Comparison of ENCODE assay signal across 8 cellular contexts in genomic region chr3:47475029-47475569, GRCh38. TPM values are rescaled to one million over a fixed set of nuclear protein-coding genes. Genes with fewer than 3 reads are reported as not detected.
DNase-seq lines count a peak whose midpoint lies in the region; ATAC-seq and TF ChIP-seq lines count a peak whose summit lies in the region.

No MANE protein-coding gene starts in this region.

- no peak for TF ChIP-seq EP300 in transverse colon (IDR thresholded peaks at IDR 0.05; ENCODE audit: low read depth)

- WGBS in transverse colon (ENCODE audit: low coverage in 1 of 2), 2 donors: 1% methylated on average over 18 of the region's 24 CpGs; no CpG with 5 or more reads in 1 of the 2 donors

- ATAC-seq in GM21390 (IDR thresholded peaks at IDR 0.05; ENCODE audit: unreplicated experiment): no peak

- H3K4me3 ChIP-seq in mononuclear cell (ENCODE audit: low read length) (peak overlapping the region; percentile 81), transverse colon (peak overlapping the region; percentile 82 to 96 (median 87))

- H3K9me3 ChIP-seq in mononuclear cell (ENCODE audit: low read depth, low read length) (no peaks in the 10 kb centered on the region), transverse colon (no peaks in the 10 kb centered on the region)

- peaks cover 28% of the 10 kb centered on the region for H3K4me1 ChIP-seq in mononuclear cell (ENCODE audit: insufficient read depth, low read length)
- H3K4me1 ChIP-seq in transverse colon: peaks cover 10 to 32% (median 23%) of the 10 kb centered on the region in 4 donors

- TF ChIP-seq CTCF in transverse colon (IDR thresholded peaks at IDR 0.05): no peak

- intact Hi-C loops in transverse colon (cut with DNase I; ENCODE audit: low total_unique reads): no loop called here

- peak overlapping the region; percentile 85 to 91 (median 90) for H3K27ac ChIP-seq in transverse colon

- no peaks in the 10 kb centered on the region for H3K27me3 ChIP-seq in mononuclear cell (ENCODE audit: insufficient read depth, low read length)
- H3K27me3 ChIP-seq in transverse colon: no peaks in the 10 kb centered on the region

- in situ Hi-C loops in transverse colon (cut with MboI; ENCODE audit: low pct_ligation_motif_present in 1 of 4, low pct_unique_long_range_greater_than_20kb in 1 of 4, low sequenced_read_pairs in 3 of 4): loop anchor here in 1 of 4 donors (5.0 kb wide), 1 partner anchor 53 kb away; no protein-coding TSS in a partner anchor

- no peak for TF ChIP-seq POLR2A in transverse colon (IDR thresholded peaks at IDR 0.05)

- DNase-seq in activated T-cell treated with anti-CD3 and anti-CD28 coated beads for 24 hours (ENCODE audit: low read depth) (peak; percentile 33), RPMI7951 (ENCODE audit: low read depth) (peak; percentile 22), ecto neural progenitor cell (ENCODE audit: low spot score) (peak; percentile 57), transverse colon (peak; percentile 14), GM19238 (ENCODE audit: insufficient read length, low spot score) (no peak)
- DNase-seq in activated T-cell treated with anti-CD3 and anti-CD28 coated beads, Interleukin-2, amount 50 U/mL, for 48 hours: no peak

- no peaks in the 10 kb centered on the region for H3K36me3 ChIP-seq in transverse colon

RNA-seq across cellular contexts. Expression of gene SCAP, which starts 0.6 kb away (rescaled TPM):
- total RNA-seq in RPMI7951 (2014; rRNA removed; shearing (Covaris generic)): 37.4 and 44.1 TPM in 2 replicates
- 31.9 TPM for total RNA-seq in mononuclear cell
- total RNA-seq in transverse colon: 100 to 1,000 TPM; 160 to 288 (median 198) TPM

RNA-seq across cellular contexts. Expression of gene ELP6, which starts 38.4 kb away (rescaled TPM):
- 40.4 and 46.2 TPM in 2 replicates for total RNA-seq in RPMI7951 (2014; rRNA removed; shearing (Covaris generic))
- total RNA-seq in mononuclear cell: 7.8 TPM
- 10 to 100 TPM in 3 of 4 donors, 1 to 10 TPM in 1; 1.2 to 55.7 (median 28.3) TPM for total RNA-seq in transverse colon

Comparison
In these comparisons a context has a peak if more than half of its experiments do, and no peak if none do; other contexts are left out.
1. DNase-seq: peak in activated T-cell treated with anti-CD3 and anti-CD28 coated beads for 24 hours (single experiment), RPMI7951 (single experiment), ecto neural progenitor cell (single experiment) and transverse colon (single experiment); none in activated T-cell treated with anti-CD3 and anti-CD28 coated beads, Interleukin-2, amount 50 U/mL, for 48 hours (0 of 2) and GM19238 (single experiment).